In genomic region chr1:158714754-158715153, GRCh38 we compare ENCODE assay signal across 38 cellular contexts. TPM values are rescaled to one million over a fixed set of nuclear protein-coding genes. Genes with fewer than 3 reads are reported as not detected.
"Had no signal": no experiment of that assay in that cellular context is flagged by ENCODE, and none has a peak within 500 bp of the region (broad histone marks: within the 10 kb centered on the region; RNA-seq: fewer than 3 reads in every experiment).

No MANE protein-coding gene starts in this region.

- H3K27me3 Mint-ChIP-seq: progenitor cell of endocrine pancreas had no signal

- H3K36me3 Mint-ChIP-seq: naive thymus-derived CD8-positive, alpha-beta T cell; neural progenitor cell; stimulated activated memory B cell treated with anti-CD40 and anti-IgM and Interleukin-4, amounts not matched to agents 10 μg/mL and 1 μg/mL and 100 μg/mL, for 72 hours; type B pancreatic cell had no signal

- FAIRE-seq: islet of Langerhans, kidney had no signal

- H3K4me3 Mint-ChIP-seq: immature natural killer cell; naive thymus-derived CD8-positive, alpha-beta T cell; nephron; neural progenitor cell; stimulated activated memory B cell treated with anti-CD40 and anti-IgM and Interleukin-4, amounts not matched to agents 10 μg/mL and 1 μg/mL and 100 μg/mL, for 72 hours; stimulated activated naive CD8-positive, alpha-beta T cell treated with anti-CD3 and anti-CD28 coated beads, Interleukin-15, amount 100 ng/mL, for 72 hours; type B pancreatic cell had no signal

- ATAC-seq: left colon; left lung; lower lobe of right lung; naive thymus-derived CD8-positive, alpha-beta T cell; right lobe of liver; stimulated activated memory B cell treated with anti-CD40 and anti-IgM and Interleukin-4, amounts not matched to agents 10 μg/mL and 1 μg/mL and 100 μg/mL, for 72 hours; stimulated activated naive CD8-positive, alpha-beta T cell treated with anti-CD3 and anti-CD28 coated beads, Interleukin-15, amount 100 ng/mL, for 72 hours had no signal

- H3K27me3 ChIP-seq: left lung, neutrophil, ovary, right atrium auricular region, right lobe of liver, tibial nerve, uterus had no signal

- H3K27ac Mint-ChIP-seq: immature natural killer cell; naive thymus-derived CD8-positive, alpha-beta T cell; nephron; neural progenitor cell; progenitor cell of endocrine pancreas; stimulated activated memory B cell treated with anti-CD40 and anti-IgM and Interleukin-4, amounts not matched to agents 10 μg/mL and 1 μg/mL and 100 μg/mL, for 72 hours; stimulated activated naive CD8-positive, alpha-beta T cell treated with anti-CD3 and anti-CD28 coated beads, Interleukin-15, amount 100 ng/mL, for 72 hours; type B pancreatic cell had no signal

- H3K36me3 ChIP-seq: left lung, lower lobe of right lung, neural progenitor cell, neutrophil, ovary, right atrium auricular region, right lobe of liver, tibial nerve, uterus had no signal

- H2AFZ ChIP-seq: neural progenitor cell had no signal

- H3K4me1 Mint-ChIP-seq: immature natural killer cell; naive thymus-derived CD8-positive, alpha-beta T cell; nephron; neural progenitor cell; stimulated activated memory B cell treated with anti-CD40 and anti-IgM and Interleukin-4, amounts not matched to agents 10 μg/mL and 1 μg/mL and 100 μg/mL, for 72 hours; stimulated activated naive CD8-positive, alpha-beta T cell treated with anti-CD3 and anti-CD28 coated beads, Interleukin-15, amount 100 ng/mL, for 72 hours had no signal

- H3K9ac ChIP-seq: neural progenitor cell had no signal

- H3K4me1 ChIP-seq: left lung, lower lobe of right lung, neural progenitor cell, right atrium auricular region, right lobe of liver, tibial nerve, uterus had no signal

- H3K4me2 ChIP-seq: neural progenitor cell, smooth muscle cell had no signal

- H3K27ac ChIP-seq: left lung, lower lobe of right lung, neural progenitor cell, neutrophil, ovary, right atrium auricular region, right lobe of liver, tibial nerve, uterus had no signal

- DNase-seq: hippocampal formation; immature natural killer cell; kidney; left colon; left lung; lower lobe of right lung; mammary epithelial cell; mesenchymal stem cell; naive thymus-derived CD8-positive, alpha-beta T cell; ovary; right lobe of liver; stimulated activated CD4-positive, alpha-beta T cell treated with anti-CD3 and anti-CD28 coated beads, Interleukin-1b, Interleukin-23, amount 100 ng/mL, for 48 hours; stimulated activated CD4-positive, alpha-beta T cell treated with anti-CD3 and anti-CD28 coated beads, Interleukin-2, amount 100 ng/mL, for 48 hours; stimulated activated CD4-positive, alpha-beta T cell treated with anti-CD3 and anti-CD28 coated beads, Interleukin-4, amount 100 ng/mL, for 4 hours; stimulated activated CD8-positive, alpha-beta memory T cell treated with anti-CD3 and anti-CD28 coated beads, Interleukin-4, amount 100 ng/mL, for 48 hours; stimulated activated naive CD4-positive, alpha-beta T cell treated with Interleukin-2 at 50 U/mL for 16 hours; stimulated activated naive CD8-positive, alpha-beta T cell treated with anti-CD3 and anti-CD28 coated beads, Interleukin-15, amount 100 ng/mL, for 72 hours; substantia nigra; uterus had no signal

- H3K4me3 ChIP-seq: left lung, lower lobe of right lung, neural progenitor cell, ovary, right atrium auricular region, right lobe of liver, smooth muscle cell, tibial nerve, uterus had no signal

- H3K9me3 ChIP-seq: left lung, lower lobe of right lung, neutrophil, ovary, right atrium auricular region, right lobe of liver, tibial nerve, uterus had no signal

- H3K9me3 Mint-ChIP-seq: naive thymus-derived CD8-positive, alpha-beta T cell; nephron; neural progenitor cell; stimulated activated memory B cell treated with anti-CD40 and anti-IgM and Interleukin-4, amounts not matched to agents 10 μg/mL and 1 μg/mL and 100 μg/mL, for 72 hours; stimulated activated naive CD8-positive, alpha-beta T cell treated with anti-CD3 and anti-CD28 coated beads, Interleukin-15, amount 100 ng/mL, for 72 hours; type B pancreatic cell had no signal

RNA-seq across cellular contexts. Expression of gene OR6K3, which starts 5.8 kb away (rescaled TPM):
- total RNA-seq: kidney; left colon; mammary epithelial cell; mucosa of gallbladder; naive thymus-derived CD8-positive, alpha-beta T cell; omental fat pad; progenitor cell of endocrine pancreas; pulmonary artery endothelial cell; renal cortical epithelial cell; right atrium auricular region; right lobe of liver; skeletal muscle tissue; smooth muscle cell; temporal lobe; tibial nerve; ureter; uterus had no signal
- polyA plus RNA-seq: immature natural killer cell; liver; mammary epithelial cell; naive thymus-derived CD8-positive, alpha-beta T cell; ovary; smooth muscle cell; thymus had no signal

RNA-seq across cellular contexts. Expression of gene OR6K2, which starts 14.3 kb away (rescaled TPM):
- total RNA-seq: kidney; left colon; left lung; liver; lower lobe of right lung; mammary epithelial cell; mucosa of gallbladder; naive thymus-derived CD8-positive, alpha-beta T cell; omental fat pad; ovary; progenitor cell of endocrine pancreas; pulmonary artery endothelial cell; renal cortical epithelial cell; right atrium auricular region; right lobe of liver; skeletal muscle tissue; smooth muscle cell; temporal lobe; tibial nerve; ureter; uterus had no signal
- polyA plus RNA-seq: immature natural killer cell; liver; mammary epithelial cell; naive thymus-derived CD8-positive, alpha-beta T cell; ovary; smooth muscle cell; thymus had no signal

RNA-seq across cellular contexts. Expression of gene SPTA1, which starts 28.2 kb away (rescaled TPM):
- total RNA-seq: left colon; mammary epithelial cell; naive thymus-derived CD8-positive, alpha-beta T cell; progenitor cell of endocrine pancreas; renal cortical epithelial cell; smooth muscle cell; ureter had no signal
- polyA plus RNA-seq: immature natural killer cell; mammary epithelial cell; naive thymus-derived CD8-positive, alpha-beta T cell had no signal

RNA-seq across cellular contexts. Expression of gene OR6K6, which starts 39.8 kb away (rescaled TPM):
- total RNA-seq: kidney; left colon; left lung; liver; lower lobe of right lung; mammary epithelial cell; mucosa of gallbladder; naive thymus-derived CD8-positive, alpha-beta T cell; omental fat pad; ovary; progenitor cell of endocrine pancreas; pulmonary artery endothelial cell; renal cortical epithelial cell; right atrium auricular region; right lobe of liver; skeletal muscle tissue; smooth muscle cell; temporal lobe; tibial nerve; ureter; uterus had no signal
- polyA plus RNA-seq: immature natural killer cell; liver; mammary epithelial cell; naive thymus-derived CD8-positive, alpha-beta T cell; ovary; smooth muscle cell had no signal

RNA-seq across cellular contexts. Expression of gene OR6N1, which starts 57.2 kb away (rescaled TPM):
- total RNA-seq: kidney; left colon; liver; mammary epithelial cell; mucosa of gallbladder; naive thymus-derived CD8-positive, alpha-beta T cell; omental fat pad; ovary; progenitor cell of endocrine pancreas; pulmonary artery endothelial cell; renal cortical epithelial cell; right atrium auricular region; right lobe of liver; skeletal muscle tissue; smooth muscle cell; temporal lobe; tibial nerve; ureter; uterus had no signal
- polyA plus RNA-seq: immature natural killer cell; liver; mammary epithelial cell; naive thymus-derived CD8-positive, alpha-beta T cell; ovary; smooth muscle cell; thymus had no signal
